19 cellular contexts compared by ENCODE assay signal in genomic region chr7:138228764-138229163, GRCh38.
"Had no signal": no experiment of that assay in that cellular context is flagged by ENCODE, and none has a peak within 500 bp of the region (broad histone marks: within the 10 kb centered on the region; RNA-seq: fewer than 3 reads in every experiment).

No MANE protein-coding gene starts in this region.

- H2AFZ ChIP-seq: hepatocyte had no signal

- H3K27ac Mint-ChIP-seq: natural killer cell; stimulated activated naive B cell treated with anti-CD40 and anti-IgM and Interleukin-4, amounts not matched to agents 10 μg/mL and 1 μg/mL and 100 μg/mL, for 72 hours had no signal

- H3K4me3 Mint-ChIP-seq: natural killer cell; stimulated activated naive B cell treated with anti-CD40 and anti-IgM and Interleukin-4, amounts not matched to agents 10 μg/mL and 1 μg/mL and 100 μg/mL, for 72 hours had no signal

- H3K4me1 Mint-ChIP-seq: natural killer cell; stimulated activated naive B cell treated with anti-CD40 and anti-IgM and Interleukin-4, amounts not matched to agents 10 μg/mL and 1 μg/mL and 100 μg/mL, for 72 hours had no signal

- ATAC-seq: left cardiac atrium; natural killer cell; sciatic nerve; stimulated activated naive B cell treated with anti-CD40 and anti-IgM and Interleukin-4, amounts not matched to agents 10 μg/mL and 1 μg/mL and 100 μg/mL, for 72 hours had no signal

- H3K79me2 ChIP-seq: hepatocyte had no signal

- H3K4me2 ChIP-seq: hepatocyte had no signal

- H3K27ac ChIP-seq: colonic mucosa, hepatocyte, neutrophil, stomach, thoracic aorta, transverse colon had no signal

- H3K27me3 ChIP-seq: colonic mucosa, hepatocyte, neutrophil, stomach, transverse colon had no signal

- DNase-seq: colonic mucosa; dermis blood vessel endothelial cell; erythroblast; foreskin melanocyte; kidney; left cardiac atrium; mammary epithelial cell; natural killer cell; stimulated activated CD4-positive, alpha-beta T cell treated with anti-CD3 and anti-CD28 coated beads, Interleukin-2, amount 100 ng/mL, for 24 hours; stimulated activated CD4-positive, alpha-beta T cell treated with anti-CD3 and anti-CD28 coated beads, Interleukin-4, amount 100 ng/mL, for 4 hours; stimulated activated naive B cell treated with anti-CD40 and anti-IgM and Interleukin-4, amounts not matched to agents 10 μg/mL and 1 μg/mL and 100 μg/mL, for 72 hours; stomach; substantia nigra; transverse colon had no signal

- H3K4me3 ChIP-seq: colonic mucosa, hepatocyte, stomach, thoracic aorta, transverse colon had no signal

- H3K9me3 ChIP-seq: colonic mucosa, neutrophil, stomach, thoracic aorta, transverse colon had no signal

- H3K4me1 ChIP-seq: colonic mucosa, stomach, transverse colon had no signal

- H3K36me3 Mint-ChIP-seq: natural killer cell; stimulated activated naive B cell treated with anti-CD40 and anti-IgM and Interleukin-4, amounts not matched to agents 10 μg/mL and 1 μg/mL and 100 μg/mL, for 72 hours had no signal

- H3K36me3 ChIP-seq: colonic mucosa, neutrophil, stomach, thoracic aorta, transverse colon had no signal

- FAIRE-seq: endothelial cell of umbilical vein, kidney had no signal
